ENCODE assay signal across 8 cellular contexts in the genomic region with DNA sequence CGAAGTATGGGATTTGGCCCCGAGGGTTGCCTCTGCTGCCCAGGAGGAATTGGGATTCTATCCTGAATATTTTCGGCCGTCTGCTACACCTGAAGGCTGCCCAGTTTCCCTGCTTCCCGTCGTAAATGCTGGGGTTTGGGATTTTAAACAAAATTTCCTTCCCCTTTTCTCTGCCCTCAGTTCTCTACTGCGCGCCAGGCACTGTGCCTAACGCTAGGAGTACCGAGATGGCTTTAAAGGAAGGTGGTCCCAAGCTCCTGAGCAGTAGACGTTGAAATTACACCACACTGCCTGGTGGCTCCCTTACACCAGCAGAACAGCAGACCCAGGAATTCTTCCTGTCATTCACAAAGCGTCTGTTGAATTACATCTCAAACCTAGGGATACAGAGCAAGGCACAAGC. TPM values are rescaled to one million over a fixed set of nuclear protein-coding genes. Genes with fewer than 3 reads are reported as not detected.
DNase-seq lines count a peak whose midpoint lies in the region; ATAC-seq, FAIRE-seq and TF ChIP-seq lines count a peak whose summit lies in the region.

No MANE protein-coding gene starts in this region.

- no peaks in the 10 kb centered on the region for H3K9me3 Mint-ChIP-seq in astrocyte (ENCODE audit: unreplicated experiment)

- peak overlapping the region; percentile 69 for H3K27ac Mint-ChIP-seq in astrocyte (ENCODE audit: unreplicated experiment)

- peak overlapping the region; percentile 91 for H2AFZ ChIP-seq in astrocyte (ENCODE audit: low read depth, low read length)
- H2AFZ ChIP-seq in keratinocyte (ENCODE audit: control insufficient read depth, low read length) = peak overlapping the region; percentile 98

- H3K4me2 ChIP-seq in astrocyte (ENCODE audit: low read length) (peak overlapping the region; percentile 94), keratinocyte (ENCODE audit: control insufficient read depth, extremely low read depth, insufficient read depth, low read depth, low read length) (peak overlapping the region; percentile 65)

- no peak for TF ChIP-seq CTCF in GM06990 (IDR thresholded peaks at IDR 0.05; ENCODE audit: insufficient read depth, low read length, poor library complexity, severe bottlenecking)
- no peak for TF ChIP-seq CTCF in astrocyte (IDR thresholded peaks at IDR 0.05; ENCODE audit: insufficient read depth, low read depth, low read length)
- TF ChIP-seq CTCF in keratinocyte (optimal IDR thresholded peaks at IDR 0.05 in 1 of 3, IDR thresholded peaks at IDR 0.05 in 1 of 3, conservative IDR thresholded peaks at IDR 0.05 in 1 of 3; ENCODE audit: extremely low read depth in 1 of 3, insufficient read depth in 2 of 3, low read length in 3 of 3) = no peak

- H3K4me1 ChIP-seq in astrocyte (ENCODE audit: insufficient read depth, low read length) (peaks cover 24% of the 10 kb centered on the region), keratinocyte (ENCODE audit: control insufficient read depth, extremely low read depth, insufficient read depth, low read length) (peaks cover 12% of the 10 kb centered on the region), stomach smooth muscle (ENCODE audit: control insufficient read depth, insufficient read depth, low read length) (peaks cover 24% of the 10 kb centered on the region)

- FAIRE-seq in astrocyte (lab: Jason Lieb, UNC) (no peak), keratinocyte (lab: Jason Lieb, UNC) (no peak), GM12892 (lab: Jason Lieb, UNC) (no peak)

- H3K4me1 Mint-ChIP-seq in astrocyte (ENCODE audit: low read depth, unreplicated experiment) = peaks cover 6% of the 10 kb centered on the region

- DNase-seq in GM06990 (ENCODE audit: extremely low read depth, insufficient read length) (no peak), M059J (ENCODE audit: low read depth) (peak; percentile 4), astrocyte (ENCODE audit: low read depth) (no peak), keratinocyte (ENCODE audit: low read depth, low spot score) (no peak), GM12892 (ENCODE audit: insufficient read length) (no peak)

- peak overlapping the region; percentile 89 for H3K4me3 Mint-ChIP-seq in astrocyte (ENCODE audit: unreplicated experiment)

- ATAC-seq in HG03378 (IDR thresholded peaks at IDR 0.05; ENCODE audit: unreplicated experiment) = no peak
- ATAC-seq in HG03521 (IDR thresholded peaks at IDR 0.05; ENCODE audit: unreplicated experiment) = no peak

- no peaks in the 10 kb centered on the region for H3K9me1 ChIP-seq in keratinocyte (ENCODE audit: control insufficient read depth, extremely low read depth, insufficient read depth, low read length)

- peaks cover 3% of the 10 kb centered on the region for H3K36me3 ChIP-seq in GM06990 (ENCODE audit: control insufficient read depth, insufficient read depth, low read length)
- peaks cover 11% of the 10 kb centered on the region for H3K36me3 ChIP-seq in astrocyte (ENCODE audit: insufficient read depth, low read length)
- H3K36me3 ChIP-seq in keratinocyte (ENCODE audit: control insufficient read depth in 2 of 2, extremely low read depth in 1 of 2, insufficient read depth in 2 of 2, low read length in 2 of 2) = peaks cover 6 to 12% of the 10 kb centered on the region in 2 experiments
- peaks cover 3 to 4% of the 10 kb centered on the region in 2 donors for H3K36me3 ChIP-seq in stomach smooth muscle (ENCODE audit: control insufficient read depth in 2 of 2, insufficient read depth in 2 of 2, low read length in 2 of 2)

- dilution Hi-C loops in keratinocyte (cut with MboI; ENCODE audit: extremely low pct_ligation_motif_present, low sequenced_read_pairs) = no loop called here

- H3K4me3 ChIP-seq in GM06990 (replicated peaks; ENCODE audit: low read depth, low read length) = peak overlapping the region; percentile 62
- H3K4me3 ChIP-seq in astrocyte (ENCODE audit: insufficient read depth, low read depth, low read length) = peak overlapping the region; percentile 88
- peak overlapping the region; percentile 47 to 80 (median 67) for H3K4me3 ChIP-seq in keratinocyte (ENCODE audit: control insufficient read depth in 2 of 3, extremely low read depth in 1 of 3, insufficient read depth in 2 of 3, low read depth in 1 of 3, low read length in 3 of 3)
- H3K4me3 ChIP-seq in stomach smooth muscle (ENCODE audit: low read length in 2 of 2) = peak overlapping the region; percentile 77 to 86

- TF ChIP-seq POLR2A in GM12892 (IDR thresholded peaks at IDR 0.05; ENCODE audit: low read depth, low read length) = no peak

- H3K9ac ChIP-seq in astrocyte (ENCODE audit: low read length) = peak overlapping the region; percentile 87
- peak overlapping the region; percentile 65 for H3K9ac ChIP-seq in keratinocyte (ENCODE audit: control insufficient read depth, extremely low read depth, insufficient read depth, low read length)
- peak overlapping the region; percentile 44 to 77 for H3K9ac ChIP-seq in stomach smooth muscle (ENCODE audit: low read length in 2 of 2)

- H3K27me3 Mint-ChIP-seq in astrocyte (ENCODE audit: low read depth, unreplicated experiment) = peaks cover 3% of the 10 kb centered on the region

- peaks cover 2% of the 10 kb centered on the region for H3K36me3 Mint-ChIP-seq in astrocyte (ENCODE audit: low read depth, unreplicated experiment)

- H3K27me3 ChIP-seq in GM06990 (replicated peaks; ENCODE audit: control insufficient read depth, insufficient read depth, low read length) = no peaks in the 10 kb centered on the region
- H3K27me3 ChIP-seq in astrocyte (ENCODE audit: insufficient read depth, low read length) = peaks cover 6% of the 10 kb centered on the region
- no peaks in the 10 kb centered on the region for H3K27me3 ChIP-seq in keratinocyte (ENCODE audit: control insufficient read depth, extremely low read depth, insufficient read depth, low read length)
- no peaks in the 10 kb centered on the region for H3K27me3 ChIP-seq in stomach smooth muscle (ENCODE audit: control insufficient read depth in 1 of 2, insufficient read depth in 2 of 2, low read length in 2 of 2)

- H3K79me2 ChIP-seq in astrocyte (ENCODE audit: insufficient read depth, low read length) (peaks cover 44% of the 10 kb centered on the region), keratinocyte (ENCODE audit: control insufficient read depth, insufficient read depth, low read length) (peaks cover 39% of the 10 kb centered on the region)

- H4K20me1 ChIP-seq in astrocyte (ENCODE audit: insufficient read depth, low read length) (peaks cover 32% of the 10 kb centered on the region), keratinocyte (ENCODE audit: control insufficient read depth, extremely low read depth, insufficient read depth, low read length) (no peaks in the 10 kb centered on the region)

- no peaks in the 10 kb centered on the region for H3K9me3 ChIP-seq in astrocyte (ENCODE audit: insufficient read depth, low read depth, low read length)
- no peaks in the 10 kb centered on the region for H3K9me3 ChIP-seq in keratinocyte (ENCODE audit: control insufficient read depth, low read depth, low read length)
- H3K9me3 ChIP-seq in stomach smooth muscle (ENCODE audit: control insufficient read depth in 2 of 2, low read length in 2 of 2) = no peaks in the 10 kb centered on the region

- peak overlapping the region; percentile 23 for H3K27ac ChIP-seq in astrocyte (ENCODE audit: low read depth, low read length)
- H3K27ac ChIP-seq in keratinocyte (ENCODE audit: control insufficient read depth, insufficient read depth, low read length) = no peak overlapping the region
- no peak overlapping the region for H3K27ac ChIP-seq in stomach smooth muscle (ENCODE audit: low read length)

RNA-seq across cellular contexts. Expression of gene PRDM4, which starts 0.6 kb away (rescaled TPM):
- total RNA-seq in M059J (2014; rRNA removed; shearing (Covaris generic)) = 22.0 and 26.7 TPM in 2 replicates
- total RNA-seq in astrocyte = 22.8 and 30.5 TPM in 2 replicates
- 26.5 to 27.5 TPM (median 27.2 TPM) in 3 replicates for polyA plus RNA-seq in keratinocyte
- 10.1 TPM for polyA plus RNA-seq in keratinocyte (2011; ENCODE audit: low read depth)
- polyA plus RNA-seq in keratinocyte (2011; cell fraction: cytosol; rRNA removed) = 20.9 and 33.6 TPM in 2 replicates
- 35.9 and 38.5 TPM in 2 replicates for polyA plus RNA-seq in keratinocyte (2011; cell fraction: nucleus; rRNA removed)
- polyA plus RNA-seq in keratinocyte (2012; ENCODE audit: low replicate concordance) = 18.6 and 19.8 TPM in 2 replicates
- 27.3 to 32.0 TPM (median 28.1 TPM) in 3 replicates for polyA minus RNA-seq in keratinocyte
- polyA minus RNA-seq in keratinocyte (2011; cell fraction: cytosol; rRNA and poly(A)+ RNA removed) = 17.3 TPM
- polyA minus RNA-seq in keratinocyte (2011; cell fraction: nucleus; rRNA and poly(A)+ RNA removed) = 13.7 and 23.3 TPM in 2 replicates
- polyA plus RNA-seq in GM12892 (2012; ENCODE audit: missing spikeins) = 9.3 TPM

RNA-seq across cellular contexts. Expression of gene ASCL4, which starts 13.0 kb away (rescaled TPM):
- total RNA-seq in M059J (2014; rRNA removed; shearing (Covaris generic)) = not detected in 2 replicates
- total RNA-seq in astrocyte = not detected in 2 replicates
- polyA plus RNA-seq in keratinocyte = not detected in 3 replicates
- polyA plus RNA-seq in keratinocyte (2011; ENCODE audit: low read depth) = not detected
- not detected in 2 replicates for polyA plus RNA-seq in keratinocyte (2011; cell fraction: cytosol; rRNA removed)
- polyA plus RNA-seq in keratinocyte (2011; cell fraction: nucleus; rRNA removed) = not detected in 2 replicates
- not detected in 2 replicates for polyA plus RNA-seq in keratinocyte (2012; ENCODE audit: low replicate concordance)
- not detected in 3 replicates for polyA minus RNA-seq in keratinocyte
- polyA minus RNA-seq in keratinocyte (2011; cell fraction: cytosol; rRNA and poly(A)+ RNA removed) = not detected
- polyA minus RNA-seq in keratinocyte (2011; cell fraction: nucleus; rRNA and poly(A)+ RNA removed) = not detected in 2 replicates
- not detected for polyA plus RNA-seq in GM12892 (2012; ENCODE audit: missing spikeins)
